Comparison of ENCODE assay signal across 9 cellular contexts in the genomic region with DNA sequence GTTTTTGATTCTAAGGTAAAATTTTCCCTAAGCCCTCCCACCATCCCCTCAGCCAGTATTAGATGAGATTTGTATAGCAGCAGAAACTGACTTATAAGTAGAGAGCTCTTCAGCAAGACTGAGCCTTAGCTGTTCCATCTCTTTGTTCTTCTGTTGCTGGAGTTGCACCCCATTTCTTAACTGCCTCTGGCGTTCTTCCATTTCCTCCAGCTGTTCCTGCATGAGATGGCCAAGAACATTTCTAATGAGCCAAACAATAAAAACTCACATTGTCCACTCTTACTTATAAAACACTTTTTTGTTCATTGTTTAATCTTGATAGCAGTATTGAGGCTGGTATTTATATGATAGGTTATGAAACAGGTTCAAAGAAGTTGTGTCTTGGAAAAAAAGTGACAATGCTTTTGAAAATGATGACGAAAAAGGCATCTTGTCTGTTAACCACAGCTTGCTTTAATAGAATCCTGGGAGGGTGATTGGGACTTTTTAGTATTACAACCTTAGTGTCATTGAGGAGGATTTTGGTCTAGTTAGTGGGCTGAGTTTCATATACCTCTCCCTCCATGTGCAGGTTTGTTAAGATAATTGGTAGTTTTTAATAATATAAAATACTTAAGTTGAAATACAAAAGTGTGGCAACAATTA. TPM values are rescaled to one million over a fixed set of nuclear protein-coding genes. Genes with fewer than 3 reads are reported as not detected.
A peak's percentile ranks its signal among the peaks of the same experiment; 100 is the strongest.
DNase-seq lines count a peak whose midpoint lies in the region; ATAC-seq, FAIRE-seq and TF ChIP-seq lines count a peak whose summit lies in the region.
"Had no signal": no experiment of that assay in that cellular context is flagged by ENCODE, and none has a peak within 500 bp of the region (broad histone marks: within the 10 kb centered on the region; RNA-seq: fewer than 3 reads in every experiment).

No MANE protein-coding gene starts in this region.

- no peak for FAIRE-seq in GM12891 (lab: Jason Lieb, UNC)

- intact Hi-C loops in left cardiac atrium (cut with DNase I) = no loop called here

- H3K27me3 ChIP-seq in skeletal muscle satellite cell (ENCODE audit: control insufficient read depth, insufficient read depth, low read length) (no peaks in the 10 kb centered on the region), Karpas-422 (ENCODE audit: low read length) (no peaks in the 10 kb centered on the region)

- H3K79me2 ChIP-seq in Karpas-422 (ENCODE audit: low read length) = no peaks in the 10 kb centered on the region

- no peak overlapping the region for H3K4me3 ChIP-seq in skeletal muscle satellite cell (ENCODE audit: low read length)
- H3K4me3 ChIP-seq in Karpas-422 (ENCODE audit: low read length) = no peak overlapping the region

- no peak for TF ChIP-seq POLR2A in GM12891 (IDR thresholded peaks at IDR 0.05; ENCODE audit: low read depth, low read length)

- H4K20me1 ChIP-seq in Karpas-422 (ENCODE audit: insufficient read depth, low read depth, low read length) = no peaks in the 10 kb centered on the region

- H3K4me1 ChIP-seq in skeletal muscle satellite cell (ENCODE audit: control insufficient read depth, insufficient read depth, low read length) = peaks cover 17% of the 10 kb centered on the region
- H3K4me1 ChIP-seq in Karpas-422 (ENCODE audit: low read length) = no peaks in the 10 kb centered on the region

- H3K4me2 ChIP-seq in skeletal muscle satellite cell (ENCODE audit: low read length) = no peak overlapping the region
- no peak overlapping the region for H3K4me2 ChIP-seq in Karpas-422 (ENCODE audit: low read depth, low read length, poor library complexity, severe bottlenecking)

- H3K9ac ChIP-seq in skeletal muscle satellite cell (ENCODE audit: low read depth, low read length) (peak overlapping the region; percentile 8), Karpas-422 (ENCODE audit: low read length) (no peak overlapping the region)

- DNase-seq in GM04504 (ENCODE audit: low read depth) (peak; percentile 56), amniotic epithelial cell (ENCODE audit: low read depth) (peak; percentile 42), left cardiac atrium (peak; percentile 46), GM12891 (ENCODE audit: insufficient read length, low spot score) (no peak), Karpas-422 (no peak), NCI-H510A treated with DMSO at 0.1 percent for 48 hours (lab: John Stamatoyannopoulos, UW) (no peak), NCI-H748 (lab: John Stamatoyannopoulos, UW; ENCODE audit: unreplicated experiment) (no peak)
- DNase-seq: cortex of kidney had no signal

- H3K27ac ChIP-seq in Karpas-422 (ENCODE audit: low read length) = no peak overlapping the region

- peak; percentile 30 to 76 for ATAC-seq in left cardiac atrium

- no peak overlapping the region for H2AFZ ChIP-seq in Karpas-422 (ENCODE audit: low read length)

- H3K9me2 ChIP-seq in Karpas-422 (replicated peaks; ENCODE audit: insufficient read depth, low read length) = no peaks in the 10 kb centered on the region

- no peaks in the 10 kb centered on the region for H3K9me3 ChIP-seq in skeletal muscle satellite cell (replicated peaks; ENCODE audit: low read length)
- no peaks in the 10 kb centered on the region for H3K9me3 ChIP-seq in Karpas-422 (ENCODE audit: low read length)

- H3K36me3 ChIP-seq in skeletal muscle satellite cell (ENCODE audit: insufficient read depth, low read length) = peaks cover 67% of the 10 kb centered on the region
- H3K36me3 ChIP-seq in Karpas-422 (ENCODE audit: insufficient read depth, low read length) = peaks cover 28% of the 10 kb centered on the region

TF ChIP-seq in GM12891, 5 proteins besides CTCF, POLR2A, EP300 and RAD21:
- TF ChIP-seq TAF1 (IDR thresholded peaks at IDR 0.05; ENCODE audit: low read depth, low read length) (no peak), PAX5 (IDR thresholded peaks at IDR 0.05; ENCODE audit: insufficient read depth, low read length, severe bottlenecking) (no peak), SPI1 (IDR thresholded peaks at IDR 0.05; ENCODE audit: low read depth, low read length) (no peak), POLR2AphosphoS5 (IDR thresholded peaks at IDR 0.05; ENCODE audit: low read depth, low read length) (no peak), POU2F2 (IDR thresholded peaks at IDR 0.05; ENCODE audit: low read depth, low read length) (no peak)

RNA-seq across cellular contexts. Expression of a gene that starts 18.3 kb away (rescaled TPM):
- total RNA-seq in left cardiac atrium = 10 to 100 TPM; 14.5 to 15.8 TPM
- total RNA-seq in skeletal muscle satellite cell (2012; rRNA removed) = 7.4 and 22.9 TPM in 2 replicates
- not detected for polyA plus RNA-seq in GM12891 (2012; ENCODE audit: low read depth, missing spikeins)
- total RNA-seq in Karpas-422 (2014; rRNA removed; shearing (Covaris generic); ENCODE audit: low replicate concordance) = not detected in 2 replicates

RNA-seq across cellular contexts. Expression of a gene that starts 33.3 kb away (rescaled TPM):
- 100 to 1,000 TPM in 1 of 2 donors, 10 to 100 TPM in 1; 95.8 to 108 TPM for total RNA-seq in left cardiac atrium
- total RNA-seq in skeletal muscle satellite cell (2012; rRNA removed) = 53.0 and 70.1 TPM in 2 replicates
- 202 TPM for polyA plus RNA-seq in GM12891 (2012; ENCODE audit: low read depth, missing spikeins)
- 204 and 258 TPM in 2 replicates for total RNA-seq in Karpas-422 (2014; rRNA removed; shearing (Covaris generic); ENCODE audit: low replicate concordance)

RNA-seq across cellular contexts. Expression of a gene that starts 33.9 kb away (rescaled TPM):
- 10 to 100 TPM; 26.2 to 32.7 TPM for total RNA-seq in left cardiac atrium
- total RNA-seq in skeletal muscle satellite cell (2012; rRNA removed) = 29.4 and 38.0 TPM in 2 replicates
- 115 TPM for polyA plus RNA-seq in GM12891 (2012; ENCODE audit: low read depth, missing spikeins)
- 55.1 and 88.3 TPM in 2 replicates for total RNA-seq in Karpas-422 (2014; rRNA removed; shearing (Covaris generic); ENCODE audit: low replicate concordance)

Comparison
In these comparisons a context has a peak if more than half of its experiments do, and no peak if none do; other contexts are left out.
1. DNase-seq: peak in GM04504 (single experiment), amniotic epithelial cell (single experiment) and left cardiac atrium (single experiment); none in GM12891 (single experiment), Karpas-422 (single experiment), NCI-H510A treated with DMSO at 0.1 percent for 48 hours (single experiment) and NCI-H748 (single experiment).
2. RNA of a gene that starts 18.3 kb away (total RNA-seq): 14.5 to 15.8 TPM in left cardiac atrium; not detected in Karpas-422; every median in the first group is over 10 times any median in the second.